In the genomic region with DNA sequence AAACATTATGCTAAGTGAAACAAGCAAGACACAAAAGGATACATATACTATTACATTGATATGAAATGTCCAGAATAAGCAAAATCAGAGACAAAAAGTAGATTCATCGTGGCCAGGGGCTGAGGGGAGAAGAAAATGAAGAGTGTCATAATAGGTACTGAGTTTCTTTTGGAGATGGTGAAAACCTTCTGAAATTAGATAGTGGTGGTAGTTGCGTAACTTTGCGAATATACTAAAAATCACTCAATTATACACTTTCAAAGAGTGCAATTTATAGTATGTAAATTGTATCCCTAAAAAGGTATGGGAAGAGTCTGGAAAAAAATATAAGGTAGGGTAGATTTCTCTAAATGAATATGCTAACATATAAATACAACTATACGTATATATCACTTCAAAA, we compare ENCODE assay signal across 27 cellular contexts. TPM values are rescaled to one million over a fixed set of nuclear protein-coding genes. Genes with fewer than 3 reads are reported as not detected.
A peak's percentile ranks its signal among the peaks of the same experiment; 100 is the strongest.
DNase-seq lines count a peak whose midpoint lies in the region; ATAC-seq, FAIRE-seq and TF ChIP-seq lines count a peak whose summit lies in the region.
"Had no signal": no experiment of that assay in that cellular context is flagged by ENCODE, and none has a peak within 500 bp of the region (broad histone marks: within the 10 kb centered on the region; RNA-seq: fewer than 3 reads in every experiment).

No MANE protein-coding gene starts in this region.

- no TSS peak for BruUV-seq in K562 (replicated peaks; lab: Mats Ljungman, UMichigan)

- no peak overlapping the region for H3K27ac ChIP-seq in K562 (ENCODE audit: extremely low read depth, low read depth, low read length)
- H3K27ac ChIP-seq: 22Rv1; BLaER1 treated with 17β-estradiol and CSF1 and Interleukin-3, amounts not matched to agents 10 nM and 100 nM had no signal

- H3K36me3 ChIP-seq in K562 (ENCODE audit: control insufficient read depth, insufficient read depth, low read length), result peaks cover 91% of the 10 kb centered on the region

- intact Hi-C loops in K562 (cut with micrococcal nuclease), result no loop called here

- in situ Hi-C loops in K562 (cut with MboI), result no loop called here

- H4K20me1 ChIP-seq in K562 (replicated peaks; ENCODE audit: control insufficient read depth, insufficient read depth, low read length), result no peaks in the 10 kb centered on the region

- H3K79me2 ChIP-seq in K562 (ENCODE audit: control insufficient read depth, insufficient read depth, low read length), result no peaks in the 10 kb centered on the region

- no peak for FAIRE-seq in K562 (lab: Jason Lieb, UNC)
- FAIRE-seq: A204.1, D721Med, GM12878, H54 had no signal

- no peak overlapping the region for H3K4me3 Mint-ChIP-seq in activated T-cell treated with anti-CD3 and anti-CD28 coated beads, Interleukin-2, amount 50 U/mL, for 72 hours
- no peak overlapping the region for H3K4me3 Mint-ChIP-seq in stimulated activated naive CD8-positive, alpha-beta T cell treated with anti-CD3 and anti-CD28 coated beads, Interleukin-15, Interleukin-2, amounts not matched to agents 100 ng/mL and 50 ng/mL, for 24 hours
- H3K4me3 Mint-ChIP-seq in stimulated activated naive CD8-positive, alpha-beta T cell treated with anti-CD3 and anti-CD28 coated beads, Interleukin-15, amount 100 ng/mL, for 72 hours, result no peak overlapping the region
- no peak overlapping the region for H3K4me3 Mint-ChIP-seq in endothelial cell (ENCODE audit: unreplicated experiment)
- H3K4me3 Mint-ChIP-seq: CD14-positive monocyte; CD4-positive, alpha-beta T cell; CD8-positive, alpha-beta memory T cell; GM23338; HFFc6 had no signal

- peaks cover 2 to 29% of the 10 kb centered on the region in 2 donors for H3K36me3 Mint-ChIP-seq in activated T-cell treated with anti-CD3 and anti-CD28 coated beads, Interleukin-2, amount 50 U/mL, for 72 hours (ENCODE audit: insufficient read depth in 2 of 2)
- H3K36me3 Mint-ChIP-seq in stimulated activated naive CD8-positive, alpha-beta T cell treated with anti-CD3 and anti-CD28 coated beads, Interleukin-15, Interleukin-2, amounts not matched to agents 100 ng/mL and 50 ng/mL, for 24 hours (ENCODE audit: low read depth), result peaks cover 66% of the 10 kb centered on the region
- peaks cover 22% of the 10 kb centered on the region for H3K36me3 Mint-ChIP-seq in endothelial cell (ENCODE audit: low read depth, unreplicated experiment)

- H2AFZ ChIP-seq in K562 (ENCODE audit: low read depth, low read length), result no peak overlapping the region
- H2AFZ ChIP-seq: GM23338 had no signal

- DNase-seq in activated T-cell treated with anti-CD3 and anti-CD28 coated beads, Interleukin-2, amount 50 U/mL, for 72 hours, result no peak
- no peak for DNase-seq in activated T-cell treated with anti-CD3 and anti-CD28 coated beads, Interleukin-2, amount 50 U/mL, for 48 hours
- no peak for DNase-seq in stimulated activated naive CD8-positive, alpha-beta T cell treated with anti-CD3 and anti-CD28 coated beads, Interleukin-15, amount 100 ng/mL, for 72 hours
- no peak for DNase-seq in K562 (ENCODE audit: extremely low read depth in 1 of 4, low spot score in 3 of 4)
- DNase-seq in endothelial cell (ENCODE audit: low spot score), result no peak
- DNase-seq in central memory CD4-positive, alpha-beta T cell, result no peak
- DNase-seq: ACHN; AML-193; BE2C; CD4-positive, alpha-beta T cell; CD8-positive, alpha-beta memory T cell; DMS 273 treated with DMSO at 0.1 percent for 48 hours; DMS79; EL; GDM1; HFFc6 had no signal

- H3K9me1 ChIP-seq in K562 (ENCODE audit: control insufficient read depth, insufficient read depth, low read length), result no peaks in the 10 kb centered on the region

- WGBS in K562 (ENCODE audit: insufficient coverage, low coverage, missing lambda C conversion rate), result 96% methylated on average over 4 of the region's 4 CpGs

- CTCF ChIA-PET in K562 (lab: Yijun Ruan, JAX; ENCODE audit: low intra/inter-chr PET ratio), result no interaction called here

- no peak for TF ChIP-seq RAD21 in K562 (CRISPR knock-in tag; conservative IDR thresholded peaks at IDR 0.05 in 1 of 2, IDR thresholded peaks at IDR 0.05 in 1 of 2)

- H3K4me2 ChIP-seq in K562 (ENCODE audit: insufficient read depth, low read length), result no peak overlapping the region
- H3K4me2 ChIP-seq: BLaER1 treated with 17β-estradiol and CSF1 and Interleukin-3, amounts not matched to agents 10 nM and 100 nM; GM23338 had no signal

- peak overlapping the region; percentile 77 for H3K27ac Mint-ChIP-seq in activated T-cell treated with anti-CD3 and anti-CD28 coated beads, Interleukin-2, amount 50 U/mL, for 72 hours
- peak overlapping the region; percentile 14 for H3K27ac Mint-ChIP-seq in stimulated activated naive CD8-positive, alpha-beta T cell treated with anti-CD3 and anti-CD28 coated beads, Interleukin-15, Interleukin-2, amounts not matched to agents 100 ng/mL and 50 ng/mL, for 24 hours
- H3K27ac Mint-ChIP-seq in stimulated activated naive CD8-positive, alpha-beta T cell treated with anti-CD3 and anti-CD28 coated beads, Interleukin-15, amount 100 ng/mL, for 72 hours, result no peak overlapping the region
- H3K27ac Mint-ChIP-seq in endothelial cell (ENCODE audit: unreplicated experiment), result peak overlapping the region; percentile 28
- H3K27ac Mint-ChIP-seq: CD4-positive, alpha-beta T cell; GM23338; HFFc6 had no signal

- no peak for TF ChIP-seq POLR2A in K562 (conservative IDR thresholded peaks at IDR 0.05)

- H3K4me1 Mint-ChIP-seq in activated T-cell treated with anti-CD3 and anti-CD28 coated beads, Interleukin-2, amount 50 U/mL, for 72 hours (ENCODE audit: low read depth), result no peaks in the 10 kb centered on the region
- H3K4me1 Mint-ChIP-seq in stimulated activated naive CD8-positive, alpha-beta T cell treated with anti-CD3 and anti-CD28 coated beads, Interleukin-15, Interleukin-2, amounts not matched to agents 100 ng/mL and 50 ng/mL, for 24 hours (ENCODE audit: low read depth), result no peaks in the 10 kb centered on the region
- peaks cover 6% of the 10 kb centered on the region for H3K4me1 Mint-ChIP-seq in stimulated activated naive CD8-positive, alpha-beta T cell treated with anti-CD3 and anti-CD28 coated beads, Interleukin-15, amount 100 ng/mL, for 72 hours
- H3K4me1 Mint-ChIP-seq in endothelial cell (ENCODE audit: unreplicated experiment), result no peaks in the 10 kb centered on the region
- H3K4me1 Mint-ChIP-seq: CD14-positive monocyte, GM23338 had no signal

- no peak overlapping the region for H3K4me3 ChIP-seq in K562
- H3K4me3 ChIP-seq: BLaER1 treated with 17β-estradiol and CSF1 and Interleukin-3, amounts not matched to agents 10 nM and 100 nM; GM12878; GM23338; HAP-1 had no signal

- no peak for TF ChIP-seq EP300 in K562 (IDR thresholded peaks at IDR 0.05; ENCODE audit: low read length)

- no peak for ATAC-seq in activated T-cell treated with anti-CD3 and anti-CD28 coated beads, Interleukin-2, amount 50 U/mL, for 72 hours (replicated peaks in 1 of 2)
- ATAC-seq in stimulated activated naive CD8-positive, alpha-beta T cell treated with anti-CD3 and anti-CD28 coated beads, Interleukin-15, amount 100 ng/mL, for 72 hours, result no peak
- ATAC-seq in K562 (no peak), SK-N-SH treated with all-trans-retinoic acid at 6 μM for 48 hours (no peak)
- ATAC-seq: GM12878, GM23338 had no signal

- no peaks in the 10 kb centered on the region for H3K9me3 Mint-ChIP-seq in activated T-cell treated with anti-CD3 and anti-CD28 coated beads, Interleukin-2, amount 50 U/mL, for 72 hours
- H3K9me3 Mint-ChIP-seq in stimulated activated naive CD8-positive, alpha-beta T cell treated with anti-CD3 and anti-CD28 coated beads, Interleukin-15, Interleukin-2, amounts not matched to agents 100 ng/mL and 50 ng/mL, for 24 hours, result no peaks in the 10 kb centered on the region
- no peaks in the 10 kb centered on the region for H3K9me3 Mint-ChIP-seq in stimulated activated naive CD8-positive, alpha-beta T cell treated with anti-CD3 and anti-CD28 coated beads, Interleukin-15, amount 100 ng/mL, for 72 hours
- no peaks in the 10 kb centered on the region for H3K9me3 Mint-ChIP-seq in endothelial cell (ENCODE audit: unreplicated experiment)
- H3K9me3 Mint-ChIP-seq: CD4-positive, alpha-beta T cell; CD8-positive, alpha-beta memory T cell; GM23338; HFFc6 had no signal

- H3K27me3 ChIP-seq in K562 (ENCODE audit: control insufficient read depth in 2 of 2, insufficient read depth in 2 of 2, low read length in 2 of 2), result no peaks in the 10 kb centered on the region
- H3K27me3 ChIP-seq: BE2C; BLaER1 treated with 17β-estradiol and CSF1 and Interleukin-3, amounts not matched to agents 10 nM and 100 nM had no signal

- no peak overlapping the region for H3K9ac ChIP-seq in K562 (ENCODE audit: insufficient read depth in 1 of 2, low read depth in 2 of 2, low read length in 2 of 2)
- H3K9ac ChIP-seq: BLaER1 treated with 17β-estradiol and CSF1 and Interleukin-3, amounts not matched to agents 10 nM and 100 nM had no signal

- no peaks in the 10 kb centered on the region for H3K27me3 Mint-ChIP-seq in activated T-cell treated with anti-CD3 and anti-CD28 coated beads, Interleukin-2, amount 50 U/mL, for 72 hours (ENCODE audit: low read depth)
- H3K27me3 Mint-ChIP-seq in stimulated activated naive CD8-positive, alpha-beta T cell treated with anti-CD3 and anti-CD28 coated beads, Interleukin-15, Interleukin-2, amounts not matched to agents 100 ng/mL and 50 ng/mL, for 24 hours, result no peaks in the 10 kb centered on the region
- no peaks in the 10 kb centered on the region for H3K27me3 Mint-ChIP-seq in stimulated activated naive CD8-positive, alpha-beta T cell treated with anti-CD3 and anti-CD28 coated beads, Interleukin-15, amount 100 ng/mL, for 72 hours
- H3K27me3 Mint-ChIP-seq in endothelial cell (ENCODE audit: unreplicated experiment), result peaks cover 2% of the 10 kb centered on the region
- H3K27me3 Mint-ChIP-seq: CD4-positive, alpha-beta T cell; CD8-positive, alpha-beta memory T cell had no signal

- TF ChIP-seq CTCF in K562 (IDR thresholded peaks at IDR 0.05 in 2 of 3, conservative IDR thresholded peaks at IDR 0.05 in 1 of 3; ENCODE audit: insufficient read depth in 2 of 3, low read depth in 1 of 3, low read length in 3 of 3) (no peak), endothelial cell (IDR thresholded peaks at IDR 0.05; ENCODE audit: unreplicated experiment) (no peak)

- H3K4me1 ChIP-seq in K562 (replicated peaks in 1 of 2; ENCODE audit: control insufficient read depth in 2 of 2, insufficient read depth in 2 of 2, low read length in 2 of 2), result no peaks in the 10 kb centered on the region
- H3K4me1 ChIP-seq: BE2C; BLaER1 treated with 17β-estradiol and CSF1 and Interleukin-3, amounts not matched to agents 10 nM and 100 nM; HAP-1 had no signal

- no peaks in the 10 kb centered on the region for H3K9me3 ChIP-seq in K562 (replicated peaks; ENCODE audit: control insufficient read depth, insufficient read depth, low read depth, low read length)
- H3K9me3 ChIP-seq: BE2C; BLaER1 treated with 17β-estradiol and CSF1 and Interleukin-3, amounts not matched to agents 10 nM and 100 nM; HAP-1 had no signal

- POLR2A ChIA-PET in K562 (lab: Yijun Ruan, JAX), result interaction anchor here (0.6 to 2.3 kb wide), 3 partner anchors 8 to 626 kb away, joined by 3 to 14 read pairs (median 3); no protein-coding TSS in a partner anchor

RNA-seq across cellular contexts. Expression of gene KANSL2, which starts 22.2 kb away (rescaled TPM):
- 100 to 1,000 TPM in 1 of 2 donors, 10 to 100 TPM in 1; 74.2 to 101 TPM for total RNA-seq in activated T-cell treated with anti-CD3 and anti-CD28 coated beads, Interleukin-2, amount 50 U/mL, for 72 hours
- 193 and 271 TPM in 2 replicates for total RNA-seq in K562 (2011; cell fraction: chromatin; rRNA removed; ENCODE audit: low replicate concordance)
- total RNA-seq in K562 (2011; cell fraction: nucleolus; rRNA removed), result 175 and 180 TPM in 2 replicates
- 137 and 174 TPM in 2 replicates for total RNA-seq in K562 (2011; cell fraction: nucleoplasm; rRNA removed)
- total RNA-seq in K562 (2014; rRNA removed) (41.1 and 43.8 TPM in 2 replicates), K562 (2014; rRNA removed; fragmentation: Illumina TruSeq; extraction: Trizol) (65.0 and 70.3 TPM in 2 replicates), K562 (2015; rRNA removed; fragmentation: Illumina TruSeq; extraction: Trizol) (48.1 and 55.4 TPM in 2 replicates), K562 (2021) (43.6 and 44.8 TPM in 2 replicates), endothelial cell (ENCODE audit: unreplicated experiment) (37.5 TPM)
- polyA plus RNA-seq in K562 (2011; rRNA removed) (60.3 and 63.9 TPM in 2 replicates), K562 (2014; fragmentation: Illumina TruSeq; extraction: Trizol) (45.6 and 48.5 TPM in 2 replicates), K562 (2014; fragmentation: Nextera tagmentation; extraction: Ambion mirVana) (10 to 100 TPM; 80.0 to 89.8 TPM), K562 (2014; rRNA removed) (51.6 and 57.6 TPM in 2 replicates)
- polyA plus RNA-seq in K562 (2011; cell fraction: cytosol; rRNA removed), result 54.6 and 68.2 TPM in 2 replicates
- 83.7 and 86.1 TPM in 2 replicates for polyA plus RNA-seq in K562 (2011; cell fraction: nucleus; rRNA removed)
- polyA plus RNA-seq in K562 (2012), result 27.8 and 47.9 TPM in 2 replicates
- polyA minus RNA-seq in K562 (2011; rRNA and poly(A)+ RNA removed), result 134 and 138 TPM in 2 replicates
- polyA minus RNA-seq in K562 (2011; cell fraction: cytosol; rRNA and poly(A)+ RNA removed), result 26.6 and 44.2 TPM in 2 replicates
- 97.1 and 104 TPM in 2 replicates for polyA minus RNA-seq in K562 (2011; cell fraction: nucleus; rRNA and poly(A)+ RNA removed)

RNA-seq across cellular contexts. Expression of gene CCNT1, which starts 56.6 kb away (rescaled TPM):
- 100 to 1,000 TPM in 1 of 2 donors, 10 to 100 TPM in 1; 96.6 to 102 TPM for total RNA-seq in activated T-cell treated with anti-CD3 and anti-CD28 coated beads, Interleukin-2, amount 50 U/mL, for 72 hours
- total RNA-seq in K562 (2011; cell fraction: chromatin; rRNA removed; ENCODE audit: low replicate concordance), result 99.4 and 118 TPM in 2 replicates
- total RNA-seq in K562 (2011; cell fraction: nucleolus; rRNA removed), result 36.3 and 46.0 TPM in 2 replicates
- 45.0 and 52.4 TPM in 2 replicates for total RNA-seq in K562 (2011; cell fraction: nucleoplasm; rRNA removed)
- total RNA-seq in K562 (2014; rRNA removed) (17.1 and 24.0 TPM in 2 replicates), K562 (2014; rRNA removed; fragmentation: Illumina TruSeq; extraction: Trizol) (51.0 and 60.3 TPM in 2 replicates), K562 (2015; rRNA removed; fragmentation: Illumina TruSeq; extraction: Trizol) (37.6 and 39.0 TPM in 2 replicates), K562 (2021) (52.4 and 53.9 TPM in 2 replicates), endothelial cell (ENCODE audit: unreplicated experiment) (46.1 TPM)
- polyA plus RNA-seq in K562 (2011; rRNA removed) (44.4 and 49.7 TPM in 2 replicates), K562 (2014; fragmentation: Illumina TruSeq; extraction: Trizol) (27.1 and 33.4 TPM in 2 replicates), K562 (2014; fragmentation: Nextera tagmentation; extraction: Ambion mirVana) (10 to 100 TPM in 1 of 2 experiments, 1 to 10 TPM in 1; 9.7 to 10.5 TPM), K562 (2014; rRNA removed) (18.2 and 18.5 TPM in 2 replicates)
- polyA plus RNA-seq in K562 (2011; cell fraction: cytosol; rRNA removed), result 14.6 and 26.2 TPM in 2 replicates
- 54.4 and 61.1 TPM in 2 replicates for polyA plus RNA-seq in K562 (2011; cell fraction: nucleus; rRNA removed)
- 14.2 and 17.1 TPM in 2 replicates for polyA plus RNA-seq in K562 (2012)
- 223 and 245 TPM in 2 replicates for polyA minus RNA-seq in K562 (2011; rRNA and poly(A)+ RNA removed)
- 31.3 and 40.4 TPM in 2 replicates for polyA minus RNA-seq in K562 (2011; cell fraction: cytosol; rRNA and poly(A)+ RNA removed)
- polyA minus RNA-seq in K562 (2011; cell fraction: nucleus; rRNA and poly(A)+ RNA removed), result 28.1 and 55.5 TPM in 2 replicates

Comparison
In these comparisons a context has a peak if more than half of its experiments do, and no peak if none do; other contexts are left out.
1. H3K27ac Mint-ChIP-seq: peak in activated T-cell treated with anti-CD3 and anti-CD28 coated beads, Interleukin-2, amount 50 U/mL, for 72 hours (single experiment), stimulated activated naive CD8-positive, alpha-beta T cell treated with anti-CD3 and anti-CD28 coated beads, Interleukin-15, Interleukin-2, amounts not matched to agents 100 ng/mL and 50 ng/mL, for 24 hours (single experiment) and endothelial cell (single experiment); none in stimulated activated naive CD8-positive, alpha-beta T cell treated with anti-CD3 and anti-CD28 coated beads, Interleukin-15, amount 100 ng/mL, for 72 hours (0 of 2).